ENCODE assay signal across 6 cellular contexts in genomic region chr13:94387047-94387446, GRCh38.
"Had no signal": no experiment of that assay in that cellular context is flagged by ENCODE, and none has a peak within 500 bp of the region (broad histone marks: within the 10 kb centered on the region; RNA-seq: fewer than 3 reads in every experiment).

No MANE protein-coding gene starts in this region.

- H3K4me3 ChIP-seq: HAP-1, K562 had no signal

- H3K4me1 ChIP-seq: HAP-1 had no signal

- ATAC-seq: HCT116, K562 had no signal

- H3K36me3 ChIP-seq: HAP-1 had no signal

- DNase-seq: GOT3, H7, IMR-90 had no signal

- H3K9me3 ChIP-seq: HAP-1 had no signal
